ENCODE assay signal across 28 cellular contexts in the genomic region with DNA sequence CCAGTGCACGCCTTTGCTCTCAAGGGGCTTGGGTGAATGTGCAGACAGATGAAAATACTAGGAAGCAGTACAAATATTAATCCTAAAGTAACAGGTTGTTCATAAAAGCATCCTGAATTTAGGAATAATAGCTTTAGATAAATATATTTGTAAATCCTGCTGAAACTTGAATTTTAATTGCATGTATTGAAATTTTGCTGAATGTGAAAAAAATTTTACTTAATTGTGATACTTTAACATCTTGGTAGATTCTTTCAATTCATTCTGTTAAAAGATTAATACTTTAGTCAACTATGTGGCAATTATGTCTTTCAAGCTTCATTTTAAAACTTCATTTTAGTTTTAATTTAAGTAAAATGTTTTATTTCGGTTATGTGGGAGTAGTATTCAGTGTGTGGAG.
"Had no signal": no experiment of that assay in that cellular context is flagged by ENCODE, and none has a peak within 500 bp of the region (broad histone marks: within the 10 kb centered on the region; RNA-seq: fewer than 3 reads in every experiment).

No MANE protein-coding gene starts in this region.

- H3K4me3 ChIP-seq: adrenal gland, ascending aorta, breast epithelium, cardiac muscle cell, colonic mucosa, esophagus muscularis mucosa, gastrocnemius medialis, heart left ventricle had no signal

- DNase-seq: activated CD4-positive, alpha-beta T cell treated with anti-CD3 and anti-CD28 coated beads for 48 hours; activated CD4-positive, alpha-beta T cell treated with anti-CD3 and anti-CD28 coated beads, Interleukin-2, amount 50 U/mL, for 1 hour; activated CD4-positive, alpha-beta T cell treated with anti-CD3 and anti-CD28 coated beads, Interleukin-2, amount 50 U/mL, for 48 hours; activated CD4-positive, CD25-positive, alpha-beta regulatory T cell; activated CD8-positive, alpha-beta memory T cell treated with anti-CD3 and anti-CD28 coated beads for 24 hours; activated CD8-positive, alpha-beta T cell treated with anti-CD3 and anti-CD28 coated beads for 36 hours; activated effector memory CD4-positive, alpha-beta T cell treated with Interleukin-2 at 50 U/mL for 16 hours; activated gamma-delta T cell treated with Interleukin-2 at 50 U/mL for 16 hours; activated naive CD4-positive, alpha-beta T cell treated with anti-CD3 and anti-CD28 coated beads, Interleukin-2, amount 50 U/mL, for 16 hours; activated naive CD4-positive, alpha-beta T cell treated with Interleukin-2 at 50 U/mL for 16 hours; activated T-cell treated with anti-CD3 and anti-CD28 coated beads, Interleukin-2, amount 50 U/mL, for 4 hours; adrenal gland; central memory CD4-positive, alpha-beta T cell; cerebellar nuclear complex; colonic mucosa; effector CD4-positive, alpha-beta T cell; effector memory CD8-positive, alpha-beta T cell; erythroblast; foreskin keratinocyte; gastrocnemius medialis; glutamatergic neuron; heart left ventricle; T-helper 2 cell had no signal

- ATAC-seq: activated CD8-positive, alpha-beta T cell treated with anti-CD3 and anti-CD28 coated beads for 36 hours; activated T-cell treated with anti-CD3 and anti-CD28 coated beads, Interleukin-2, amount 50 U/mL, for 4 hours; activated T-helper 17 cell treated with anti-CD3 and anti-CD28 coated beads, Interleukin-2, amount 50 U/mL, for 72 hours; effector memory CD8-positive, alpha-beta T cell; foreskin keratinocyte; gastrocnemius medialis; heart left ventricle had no signal

- H3K4me1 ChIP-seq: breast epithelium, colonic mucosa, foreskin keratinocyte had no signal

- H3K36me3 ChIP-seq: breast epithelium, cardiac muscle cell, colonic mucosa had no signal

- H3K27me3 ChIP-seq: adrenal gland, ascending aorta, breast epithelium, cardiac muscle cell, colonic mucosa, esophagus muscularis mucosa, foreskin keratinocyte, gastrocnemius medialis, heart left ventricle had no signal

- H3K27ac ChIP-seq: adrenal gland, ascending aorta, breast epithelium, cardiac muscle cell, colonic mucosa, esophagus muscularis mucosa, foreskin keratinocyte, gastrocnemius medialis, heart left ventricle had no signal

- H3K9me3 ChIP-seq: adrenal gland, ascending aorta, breast epithelium, colonic mucosa, esophagus muscularis mucosa, gastrocnemius medialis, heart left ventricle had no signal
